17 cellular contexts compared by ENCODE assay signal in genomic region chr16:702341-702740, GRCh38. TPM values are rescaled to one million over a fixed set of nuclear protein-coding genes. Genes with fewer than 3 reads are reported as not detected.
DNase-seq lines count a peak whose midpoint lies in the region; ATAC-seq, FAIRE-seq and TF ChIP-seq lines count a peak whose summit lies in the region.
"Had no signal": no experiment of that assay in that cellular context is flagged by ENCODE, and none has a peak within 500 bp of the region (broad histone marks: within the 10 kb centered on the region; RNA-seq: fewer than 3 reads in every experiment).

No MANE protein-coding gene starts in this region.

- H2AFZ ChIP-seq in astrocyte (ENCODE audit: low read depth, low read length) (no peak overlapping the region), neural progenitor cell (replicated peaks) (no peak overlapping the region), PC-3 (ENCODE audit: low read length) (no peak overlapping the region)

- TF ChIP-seq CTCF in 22Rv1 (IDR thresholded peaks at IDR 0.05) (no peak), astrocyte (IDR thresholded peaks at IDR 0.05; ENCODE audit: insufficient read depth, low read depth, low read length) (no peak), neural progenitor cell (IDR thresholded peaks at IDR 0.05) (no peak), PC-3 (conservative IDR thresholded peaks at IDR 0.05; ENCODE audit: low read depth, low read length) (no peak)

- H4K20me1 ChIP-seq in astrocyte (ENCODE audit: insufficient read depth, low read length) = peaks cover 28% of the 10 kb centered on the region
- peaks cover 75% of the 10 kb centered on the region for H4K20me1 ChIP-seq in neural progenitor cell (ENCODE audit: low read depth)
- no peaks in the 10 kb centered on the region for H4K20me1 ChIP-seq in PC-3 (ENCODE audit: low read length)

- no peaks in the 10 kb centered on the region for H3K9me3 ChIP-seq in astrocyte (ENCODE audit: insufficient read depth, low read depth, low read length)
- H3K9me3 ChIP-seq in neural progenitor cell (ENCODE audit: low read depth) = no peaks in the 10 kb centered on the region
- H3K9me3 ChIP-seq in PC-3 (ENCODE audit: low read length) = no peaks in the 10 kb centered on the region
- H3K9me3 ChIP-seq: BLaER1 had no signal

- H3K9me2 ChIP-seq in PC-3 (replicated peaks; ENCODE audit: low read length) = no peaks in the 10 kb centered on the region

- H3K36me3 Mint-ChIP-seq in astrocyte (ENCODE audit: low read depth, unreplicated experiment) = no peaks in the 10 kb centered on the region
- peaks cover 9% of the 10 kb centered on the region for H3K36me3 Mint-ChIP-seq in effector memory CD8-positive, alpha-beta T cell (ENCODE audit: insufficient read depth)
- no peaks in the 10 kb centered on the region for H3K36me3 Mint-ChIP-seq in neural progenitor cell
- H3K36me3 Mint-ChIP-seq: CD14-positive monocyte; CD4-positive, alpha-beta memory T cell had no signal

- peak overlapping the region; percentile 38 for H3K27ac Mint-ChIP-seq in astrocyte (ENCODE audit: unreplicated experiment)
- no peak overlapping the region for H3K27ac Mint-ChIP-seq in effector memory CD8-positive, alpha-beta T cell
- no peak overlapping the region for H3K27ac Mint-ChIP-seq in neural progenitor cell
- H3K27ac Mint-ChIP-seq: CD14-positive monocyte, H9 had no signal

- H3K4me2 ChIP-seq in astrocyte (ENCODE audit: low read length) = no peak overlapping the region
- no peak overlapping the region for H3K4me2 ChIP-seq in neural progenitor cell
- no peak overlapping the region for H3K4me2 ChIP-seq in PC-3 (ENCODE audit: low read length)
- H3K4me2 ChIP-seq: BLaER1 had no signal

- POLR2A ChIA-PET in PC-3 (lab: Charles Lee; ENCODE audit: unreplicated experiment) = interaction anchor here (0.6 kb wide), 1 partner anchor 376 kb away, joined by 3 read pairs; no protein-coding TSS in a partner anchor

- no peak overlapping the region for H3K4me3 Mint-ChIP-seq in astrocyte (ENCODE audit: unreplicated experiment)
- peak overlapping the region; percentile 15 to 29 for H3K4me3 Mint-ChIP-seq in effector memory CD8-positive, alpha-beta T cell
- H3K4me3 Mint-ChIP-seq in neural progenitor cell = peak overlapping the region; percentile 44

- peaks cover 13% of the 10 kb centered on the region for H3F3A ChIP-seq in neural progenitor cell (ENCODE audit: low read depth)
- no peaks in the 10 kb centered on the region for H3F3A ChIP-seq in PC-3 (ENCODE audit: low read length, unreplicated experiment)

- no peaks in the 10 kb centered on the region for H3K36me3 ChIP-seq in astrocyte (ENCODE audit: insufficient read depth, low read length)
- no peaks in the 10 kb centered on the region for H3K36me3 ChIP-seq in neural progenitor cell
- H3K36me3 ChIP-seq in PC-3 (ENCODE audit: low read depth, low read length) = no peaks in the 10 kb centered on the region
- H3K36me3 ChIP-seq: BLaER1 had no signal

- H3K79me2 ChIP-seq in astrocyte (ENCODE audit: insufficient read depth, low read length) = no peaks in the 10 kb centered on the region
- H3K79me2 ChIP-seq in neural progenitor cell (ENCODE audit: low read depth) = no peaks in the 10 kb centered on the region
- H3K79me2 ChIP-seq in PC-3 (ENCODE audit: low read length) = no peaks in the 10 kb centered on the region

- FAIRE-seq in astrocyte (lab: Jason Lieb, UNC) = no peak
- FAIRE-seq: GM19239, H1, HepG2 had no signal

- peaks cover 2% of the 10 kb centered on the region for H3K9me3 Mint-ChIP-seq in astrocyte (ENCODE audit: unreplicated experiment)
- H3K9me3 Mint-ChIP-seq in effector memory CD8-positive, alpha-beta T cell = no peaks in the 10 kb centered on the region
- H3K9me3 Mint-ChIP-seq in neural progenitor cell = no peaks in the 10 kb centered on the region
- H3K9me3 Mint-ChIP-seq: H9 had no signal

- H3K9ac ChIP-seq in astrocyte (ENCODE audit: low read length) = no peak overlapping the region
- no peak overlapping the region for H3K9ac ChIP-seq in neural progenitor cell
- no peak overlapping the region for H3K9ac ChIP-seq in PC-3 (ENCODE audit: low read length)
- H3K9ac ChIP-seq: BLaER1 had no signal

- intact Hi-C loops in PC-3 (cut with micrococcal nuclease) = no loop called here

- H3K27ac ChIP-seq in 22Rv1 = peak overlapping the region; percentile 90; the same call in 1 of the 2 replicates
- H3K27ac ChIP-seq in astrocyte (ENCODE audit: low read depth, low read length) = no peak overlapping the region
- H3K27ac ChIP-seq in neural progenitor cell = no peak overlapping the region
- no peak overlapping the region for H3K27ac ChIP-seq in PC-3 (ENCODE audit: low read length)
- H3K27ac ChIP-seq: BLaER1 had no signal

- no peak for ATAC-seq in effector memory CD8-positive, alpha-beta T cell (replicated peaks)
- ATAC-seq in PC-3 = no peak

- BruUV-seq in PC-3 (replicated peaks; lab: Mats Ljungman, UMichigan) = no TSS peak

- H3K4me1 ChIP-seq in astrocyte (ENCODE audit: insufficient read depth, low read length) (peaks cover 2% of the 10 kb centered on the region), neural progenitor cell (no peaks in the 10 kb centered on the region), PC-3 (ENCODE audit: insufficient read depth, low read length) (no peaks in the 10 kb centered on the region)

- CTCF ChIA-PET in PC-3 (lab: Charles Lee) = no interaction called here

- no peak for DNase-seq in astrocyte (ENCODE audit: low read depth)
- DNase-seq in effector memory CD8-positive, alpha-beta T cell = no peak
- no peak for DNase-seq in neural progenitor cell (ENCODE audit: low spot score)
- no peak for DNase-seq in stimulated activated CD4-positive, alpha-beta T cell treated with anti-CD3 and anti-CD28 coated beads, Interleukin-4, amount 100 ng/mL, for 24 hours
- no peak for DNase-seq in stimulated activated CD4-positive, alpha-beta T cell treated with anti-CD3 and anti-CD28 coated beads, Interleukin-15, amount 100 ng/mL, for 24 hours
- DNase-seq in PC-3 = no peak
- DNase-seq: 8988T; CD4-positive, alpha-beta memory T cell; DMS79 treated with DMSO at 0.1 percent for 48 hours; GF-D8; H9 had no signal

- H3K27me3 ChIP-seq in astrocyte (ENCODE audit: insufficient read depth, low read length) (peaks cover 38% of the 10 kb centered on the region), neural progenitor cell (peaks cover 100% of the 10 kb centered on the region), PC-3 (ENCODE audit: low read length) (peaks cover 25% of the 10 kb centered on the region)

- H3K4me1 Mint-ChIP-seq in astrocyte (ENCODE audit: low read depth, unreplicated experiment) = no peaks in the 10 kb centered on the region
- H3K4me1 Mint-ChIP-seq in effector memory CD8-positive, alpha-beta T cell (ENCODE audit: low read depth in 2 of 2) = peaks cover 0 to 9% of the 10 kb centered on the region in 2 donors
- H3K4me1 Mint-ChIP-seq in neural progenitor cell = no peaks in the 10 kb centered on the region
- H3K4me1 Mint-ChIP-seq: CD14-positive monocyte had no signal

- no peak overlapping the region for H3K4me3 ChIP-seq in astrocyte (ENCODE audit: insufficient read depth, low read depth, low read length)
- H3K4me3 ChIP-seq in neural progenitor cell = no peak overlapping the region
- H3K4me3 ChIP-seq in PC-3 (ENCODE audit: low read length) = no peak overlapping the region
- H3K4me3 ChIP-seq: BLaER1 had no signal

- H3K27me3 Mint-ChIP-seq in astrocyte (ENCODE audit: low read depth, unreplicated experiment) (peaks cover 49% of the 10 kb centered on the region), neural progenitor cell (ENCODE audit: insufficient read depth, low read depth) (peaks cover 48% of the 10 kb centered on the region)
- peaks cover 20 to 44% of the 10 kb centered on the region in 2 donors for H3K27me3 Mint-ChIP-seq in effector memory CD8-positive, alpha-beta T cell

RNA-seq across cellular contexts. Expression of gene FBXL16, which starts 3.3 kb away (rescaled TPM):
- total RNA-seq in astrocyte = 3.7 and 5.2 TPM in 2 replicates
- 0.13 and 0.65 TPM in 2 replicates for total RNA-seq in neural progenitor cell (ENCODE audit: low replicate concordance)
- 4.3 and 7.5 TPM in 2 replicates for total RNA-seq in PC-3 (2014; rRNA removed)

RNA-seq across cellular contexts. Expression of gene WDR24, which starts 12.1 kb away (rescaled TPM):
- 8.2 and 9.5 TPM in 2 replicates for total RNA-seq in astrocyte
- 3.5 and 12.5 TPM in 2 replicates for total RNA-seq in neural progenitor cell (ENCODE audit: low replicate concordance)
- total RNA-seq in PC-3 (2014; rRNA removed) = 9.5 and 12.7 TPM in 2 replicates

RNA-seq across cellular contexts. Expression of gene METRN, which starts 12.6 kb away (rescaled TPM):
- total RNA-seq in astrocyte (30.1 and 31.5 TPM in 2 replicates), neural progenitor cell (ENCODE audit: low replicate concordance) (24.3 and 110 TPM in 2 replicates), PC-3 (2014; rRNA removed) (314 and 320 TPM in 2 replicates)

RNA-seq across cellular contexts. Expression of gene JMJD8, which starts 18.2 kb away (rescaled TPM):
- 24.6 and 26.8 TPM in 2 replicates for total RNA-seq in astrocyte
- 32.1 and 54.8 TPM in 2 replicates for total RNA-seq in neural progenitor cell (ENCODE audit: low replicate concordance)
- 81.3 and 90.5 TPM in 2 replicates for total RNA-seq in PC-3 (2014; rRNA removed)

RNA-seq across cellular contexts. Expression of gene ANTKMT, which starts 18.6 kb away (rescaled TPM):
- total RNA-seq in astrocyte = 22.6 and 26.6 TPM in 2 replicates
- 7.5 and 20.9 TPM in 2 replicates for total RNA-seq in neural progenitor cell (ENCODE audit: low replicate concordance)
- total RNA-seq in PC-3 (2014; rRNA removed) = 77.3 and 79.0 TPM in 2 replicates
